11 cellular contexts compared by ENCODE assay signal in genomic region chr3:194930439-194931204, GRCh38.
DNase-seq lines count a peak whose midpoint lies in the region; ATAC-seq and TF ChIP-seq lines count a peak whose summit lies in the region.
"Had no signal": no experiment of that assay in that cellular context is flagged by ENCODE, and none has a peak within 500 bp of the region (broad histone marks: within the 10 kb centered on the region; RNA-seq: fewer than 3 reads in every experiment).

No MANE protein-coding gene starts in this region.

- H3K27ac ChIP-seq in breast epithelium (peak overlapping the region; percentile 67 to 89), suprapubic skin (peak overlapping the region; percentile 9)

- 43% methylated on average over 9 of the region's 9 CpGs for WGBS in suprapubic skin

- H3K36me3 Mint-ChIP-seq in activated CD4-positive, alpha-beta T cell treated with anti-CD3 and anti-CD28 coated beads for 36 hours (ENCODE audit: low read depth), result no peaks in the 10 kb centered on the region
- H3K36me3 Mint-ChIP-seq: stimulated activated effector memory CD8-positive, alpha-beta T cell treated with anti-CD3 and anti-CD28 coated beads, Interleukin-12 subunit alpha, Interleukin-12 subunit beta, amount 100 ng/mL, for 72 hours had no signal

- H3K36me3 ChIP-seq in breast epithelium, result no peaks in the 10 kb centered on the region
- H3K36me3 ChIP-seq in kidney epithelial cell (ENCODE audit: control insufficient read depth, insufficient read depth, low read length), result no peaks in the 10 kb centered on the region
- H3K36me3 ChIP-seq in suprapubic skin, result no peaks in the 10 kb centered on the region

- ATAC-seq in activated CD4-positive, alpha-beta T cell treated with anti-CD3 and anti-CD28 coated beads for 36 hours, result no peak
- ATAC-seq in GM18505 (IDR thresholded peaks at IDR 0.05; ENCODE audit: unreplicated experiment), result no peak
- ATAC-seq: mucosa of descending colon; stimulated activated effector memory CD8-positive, alpha-beta T cell treated with anti-CD3 and anti-CD28 coated beads, Interleukin-12 subunit alpha, Interleukin-12 subunit beta, amount 100 ng/mL, for 72 hours had no signal

- no peak for TF ChIP-seq EP300 in suprapubic skin (IDR thresholded peaks at IDR 0.05)

- POLR2A ChIA-PET in activated CD4-positive, alpha-beta T cell treated with anti-CD3 and anti-CD28 coated beads for 36 hours (lab: Charles Lee), result no interaction called here

- DNase-seq in M059J (ENCODE audit: low read depth), result peak; percentile 89
- DNase-seq in breast epithelium (ENCODE audit: low spot score in 2 of 2), result no peak
- DNase-seq in kidney epithelial cell (ENCODE audit: low read depth), result peak; percentile 42
- no peak for DNase-seq in suprapubic skin (ENCODE audit: low spot score in 2 of 2)
- DNase-seq in NCI-H2196 (lab: John Stamatoyannopoulos, UW; ENCODE audit: unreplicated experiment), result no peak
- no peak for DNase-seq in activated CD4-positive, alpha-beta T cell treated with anti-CD3 and anti-CD28 coated beads for 36 hours
- no peak for DNase-seq in NCI-H510A (lab: John Stamatoyannopoulos, UW)
- DNase-seq: mucosa of descending colon had no signal

- TF ChIP-seq POLR2A in breast epithelium (IDR thresholded peaks at IDR 0.05) (no peak), suprapubic skin (IDR thresholded peaks at IDR 0.05) (no peak), GM18505 (IDR thresholded peaks at IDR 0.05; ENCODE audit: borderline replicate concordance, extremely low read depth, insufficient read depth, insufficient read length) (no peak)

- H3K4me1 ChIP-seq in breast epithelium, result peaks cover 0 to 9% of the 10 kb centered on the region in 2 donors
- H3K4me1 ChIP-seq in suprapubic skin, result peaks cover 27% of the 10 kb centered on the region

- H3K9me3 Mint-ChIP-seq in activated CD4-positive, alpha-beta T cell treated with anti-CD3 and anti-CD28 coated beads for 36 hours (ENCODE audit: low read depth), result no peaks in the 10 kb centered on the region
- H3K9me3 Mint-ChIP-seq: stimulated activated effector memory CD8-positive, alpha-beta T cell treated with anti-CD3 and anti-CD28 coated beads, Interleukin-12 subunit alpha, Interleukin-12 subunit beta, amount 100 ng/mL, for 72 hours had no signal

- CTCF ChIA-PET in activated CD4-positive, alpha-beta T cell treated with anti-CD3 and anti-CD28 coated beads for 36 hours (lab: Charles Lee), result interaction anchor here (0.9 kb wide), 1 partner anchor 32 kb away, joined by 3 read pairs; no protein-coding TSS in a partner anchor

- no peak overlapping the region for H3K4me3 ChIP-seq in breast epithelium
- no peak overlapping the region for H3K4me3 ChIP-seq in kidney epithelial cell (ENCODE audit: low read depth, low read length)
- no peak overlapping the region for H3K4me3 ChIP-seq in suprapubic skin
- H3K4me3 ChIP-seq: mucosa of descending colon had no signal

- peaks cover 7% of the 10 kb centered on the region for H3K27me3 Mint-ChIP-seq in activated CD4-positive, alpha-beta T cell treated with anti-CD3 and anti-CD28 coated beads for 36 hours

- TF ChIP-seq CTCF in breast epithelium (IDR thresholded peaks at IDR 0.05), result no peak
- TF ChIP-seq CTCF in kidney epithelial cell (IDR thresholded peaks at IDR 0.05; ENCODE audit: insufficient read depth, low read length, poor library complexity, severe bottlenecking), result no peak
- TF ChIP-seq CTCF in suprapubic skin (IDR thresholded peaks at IDR 0.05), result no peak

- H3K27ac Mint-ChIP-seq in activated CD4-positive, alpha-beta T cell treated with anti-CD3 and anti-CD28 coated beads for 36 hours, result no peak overlapping the region
- H3K27ac Mint-ChIP-seq: activated naive CD8-positive, alpha-beta T cell; stimulated activated effector memory CD8-positive, alpha-beta T cell treated with anti-CD3 and anti-CD28 coated beads, Interleukin-12 subunit alpha, Interleukin-12 subunit beta, amount 100 ng/mL, for 72 hours had no signal

- no peaks in the 10 kb centered on the region for H3K4me1 Mint-ChIP-seq in activated CD4-positive, alpha-beta T cell treated with anti-CD3 and anti-CD28 coated beads for 36 hours
- H3K4me1 Mint-ChIP-seq: stimulated activated effector memory CD8-positive, alpha-beta T cell treated with anti-CD3 and anti-CD28 coated beads, Interleukin-12 subunit alpha, Interleukin-12 subunit beta, amount 100 ng/mL, for 72 hours had no signal

- H3K27me3 ChIP-seq in breast epithelium (no peaks in the 10 kb centered on the region), kidney epithelial cell (ENCODE audit: control insufficient read depth, insufficient read depth, low read length) (no peaks in the 10 kb centered on the region), suprapubic skin (no peaks in the 10 kb centered on the region)

- intact Hi-C loops in breast epithelium (cut with DNase I; ENCODE audit: low total_unique reads), result no loop called here
- intact Hi-C loops in activated CD4-positive, alpha-beta T cell treated with anti-CD3 and anti-CD28 coated beads for 36 hours (cut with DNase I, micrococcal nuclease), result no loop called here

- no peak overlapping the region for H3K4me3 Mint-ChIP-seq in activated CD4-positive, alpha-beta T cell treated with anti-CD3 and anti-CD28 coated beads for 36 hours
- H3K4me3 Mint-ChIP-seq: activated naive CD8-positive, alpha-beta T cell; stimulated activated effector memory CD8-positive, alpha-beta T cell treated with anti-CD3 and anti-CD28 coated beads, Interleukin-12 subunit alpha, Interleukin-12 subunit beta, amount 100 ng/mL, for 72 hours had no signal

- H3K9me3 ChIP-seq in breast epithelium (peaks cover 0 to 4% of the 10 kb centered on the region in 2 donors), suprapubic skin (no peaks in the 10 kb centered on the region)
- H3K9me3 ChIP-seq: mucosa of descending colon had no signal

Comparison
In these comparisons a context has a peak if more than half of its experiments do, and no peak if none do; other contexts are left out.
1. DNase-seq: peak in M059J (single experiment) and kidney epithelial cell (single experiment); none in breast epithelium (0 of 2), suprapubic skin (0 of 2), NCI-H2196 (single experiment), activated CD4-positive, alpha-beta T cell treated with anti-CD3 and anti-CD28 coated beads for 36 hours (single experiment) and NCI-H510A (single experiment).